ENCODE assay signal across 1 cellular context in the genomic region with DNA sequence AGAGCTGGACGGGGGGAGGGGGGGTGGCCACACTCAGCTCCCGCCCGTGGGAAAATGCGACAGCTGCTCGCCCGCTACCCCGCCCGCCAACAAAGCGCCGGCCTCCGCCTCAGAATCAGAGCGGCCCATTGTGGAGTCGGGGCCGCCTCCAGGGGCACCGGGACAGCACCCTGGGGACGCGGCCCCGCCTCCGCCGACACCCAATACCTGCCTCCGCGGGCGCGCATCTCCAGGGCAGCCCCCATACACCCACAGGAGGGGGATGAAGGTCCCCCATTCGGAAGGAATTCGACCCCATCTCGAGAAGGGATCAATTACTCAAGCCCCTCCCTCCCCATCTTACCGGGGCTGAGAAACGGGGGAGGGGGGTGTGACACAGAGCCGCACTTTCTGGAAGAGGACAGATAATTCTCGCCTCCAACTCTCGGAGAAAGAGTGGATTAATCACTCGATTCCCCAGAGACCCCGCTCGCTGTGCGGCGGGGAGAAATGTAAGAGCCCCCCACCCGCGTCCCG.
TF ChIP-seq lines count a peak whose summit lies in the region.

No MANE protein-coding gene starts in this region.

TF ChIP-seq in IMR-90, 13 proteins besides CTCF, POLR2A, EP300 and RAD21:
- TF ChIP-seq NFE2L2 (IDR thresholded peaks at IDR 0.05; ENCODE audit: low read depth, low read length): no peak
- TF ChIP-seq MAZ (IDR thresholded peaks at IDR 0.05; ENCODE audit: borderline replicate concordance, low read depth, low read length): 0 out of 2 replicates have a peak, but pooled peaks have one; percentile 33
